In the genomic region with DNA sequence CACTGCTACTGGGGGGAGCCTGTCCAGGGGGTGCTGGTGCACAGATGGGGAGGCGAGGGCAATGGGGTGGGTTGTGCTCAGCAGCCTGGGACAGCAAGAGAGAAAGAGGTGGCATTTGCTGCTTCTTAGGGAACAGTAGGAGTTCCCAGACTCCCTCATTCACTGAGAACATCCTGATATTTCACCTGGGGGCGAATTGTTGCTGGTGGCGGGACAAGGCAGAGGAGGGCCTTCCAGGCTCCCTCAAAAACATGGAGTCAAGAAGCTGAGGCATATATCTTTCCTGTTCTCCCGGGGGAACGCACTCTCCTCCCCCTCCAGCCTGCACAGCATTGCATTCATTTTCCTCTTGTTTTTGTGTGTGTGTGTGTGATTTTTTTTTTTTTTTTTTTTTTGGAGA, we compare ENCODE assay signal across 1 cellular context.
TF ChIP-seq lines count a peak whose summit lies in the region.

No MANE protein-coding gene starts in this region.

TF ChIP-seq in GM23338, 12 proteins besides CTCF, POLR2A, EP300 and RAD21 (continued from another document):
- TF ChIP-seq, protein P1, sequence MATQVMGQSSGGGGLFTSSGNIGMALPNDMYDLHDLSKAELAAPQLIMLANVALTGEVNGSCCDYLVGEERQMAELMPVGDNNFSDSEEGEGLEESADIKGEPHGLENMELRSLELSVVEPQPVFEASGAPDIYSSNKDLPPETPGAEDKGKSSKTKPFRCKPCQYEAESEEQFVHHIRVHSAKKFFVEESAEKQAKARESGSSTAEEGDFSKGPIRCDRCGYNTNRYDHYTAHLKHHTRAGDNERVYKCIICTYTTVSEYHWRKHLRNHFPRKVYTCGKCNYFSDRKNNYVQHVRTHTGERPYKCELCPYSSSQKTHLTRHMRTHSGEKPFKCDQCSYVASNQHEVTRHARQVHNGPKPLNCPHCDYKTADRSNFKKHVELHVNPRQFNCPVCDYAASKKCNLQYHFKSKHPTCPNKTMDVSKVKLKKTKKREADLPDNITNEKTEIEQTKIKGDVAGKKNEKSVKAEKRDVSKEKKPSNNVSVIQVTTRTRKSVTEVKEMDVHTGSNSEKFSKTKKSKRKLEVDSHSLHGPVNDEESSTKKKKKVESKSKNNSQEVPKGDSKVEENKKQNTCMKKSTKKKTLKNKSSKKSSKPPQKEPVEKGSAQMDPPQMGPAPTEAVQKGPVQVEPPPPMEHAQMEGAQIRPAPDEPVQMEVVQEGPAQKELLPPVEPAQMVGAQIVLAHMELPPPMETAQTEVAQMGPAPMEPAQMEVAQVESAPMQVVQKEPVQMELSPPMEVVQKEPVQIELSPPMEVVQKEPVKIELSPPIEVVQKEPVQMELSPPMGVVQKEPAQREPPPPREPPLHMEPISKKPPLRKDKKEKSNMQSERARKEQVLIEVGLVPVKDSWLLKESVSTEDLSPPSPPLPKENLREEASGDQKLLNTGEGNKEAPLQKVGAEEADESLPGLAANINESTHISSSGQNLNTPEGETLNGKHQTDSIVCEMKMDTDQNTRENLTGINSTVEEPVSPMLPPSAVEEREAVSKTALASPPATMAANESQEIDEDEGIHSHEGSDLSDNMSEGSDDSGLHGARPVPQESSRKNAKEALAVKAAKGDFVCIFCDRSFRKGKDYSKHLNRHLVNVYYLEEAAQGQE (IDR thresholded peaks at IDR 0.05; ENCODE audit: unreplicated experiment) = no peak
- TF ChIP-seq POLR2AphosphoS5 (IDR thresholded peaks at IDR 0.05; ENCODE audit: low read depth) (no peak), CREB1 (CRISPR knock-in tag; IDR thresholded peaks at IDR 0.05; ENCODE audit: low read depth) (no peak), EZH2 (IDR thresholded peaks at IDR 0.05; ENCODE audit: low read depth, unreplicated experiment) (no peak), EZH2phosphoT487 (IDR thresholded peaks at IDR 0.05; ENCODE audit: unreplicated experiment) (no peak), NANOG (IDR thresholded peaks at IDR 0.05; ENCODE audit: borderline replicate concordance) (no peak), JUNB (IDR thresholded peaks at IDR 0.05; ENCODE audit: unreplicated experiment) (no peak)
- TF ChIP-seq, protein P2, sequence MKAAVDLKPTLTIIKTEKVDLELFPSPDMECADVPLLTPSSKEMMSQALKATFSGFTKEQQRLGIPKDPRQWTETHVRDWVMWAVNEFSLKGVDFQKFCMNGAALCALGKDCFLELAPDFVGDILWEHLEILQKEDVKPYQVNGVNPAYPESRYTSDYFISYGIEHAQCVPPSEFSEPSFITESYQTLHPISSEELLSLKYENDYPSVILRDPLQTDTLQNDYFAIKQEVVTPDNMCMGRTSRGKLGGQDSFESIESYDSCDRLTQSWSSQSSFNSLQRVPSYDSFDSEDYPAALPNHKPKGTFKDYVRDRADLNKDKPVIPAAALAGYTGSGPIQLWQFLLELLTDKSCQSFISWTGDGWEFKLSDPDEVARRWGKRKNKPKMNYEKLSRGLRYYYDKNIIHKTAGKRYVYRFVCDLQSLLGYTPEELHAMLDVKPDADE (IDR thresholded peaks at IDR 0.05) = no peak
